25 cellular contexts compared by ENCODE assay signal in genomic region chr9:86547596-86547995, GRCh38.
"Had no signal": no experiment of that assay in that cellular context is flagged by ENCODE, and none has a peak within 500 bp of the region (broad histone marks: within the 10 kb centered on the region; RNA-seq: fewer than 3 reads in every experiment).

No MANE protein-coding gene starts in this region.

- H3K36me3 Mint-ChIP-seq: mesothelial cell of epicardium; naive thymus-derived CD8-positive, alpha-beta T cell; stimulated activated effector memory CD8-positive, alpha-beta T cell treated with anti-CD3 and anti-CD28 coated beads, Interleukin-12 subunit alpha, Interleukin-12 subunit beta, amount 100 ng/mL, for 72 hours had no signal

- ATAC-seq: left cardiac atrium; left lung; naive thymus-derived CD8-positive, alpha-beta T cell; sciatic nerve; stimulated activated effector memory CD8-positive, alpha-beta T cell treated with anti-CD3 and anti-CD28 coated beads, Interleukin-12 subunit alpha, Interleukin-12 subunit beta, amount 100 ng/mL, for 72 hours had no signal

- H3K4me3 Mint-ChIP-seq: mesothelial cell of epicardium; naive thymus-derived CD8-positive, alpha-beta T cell; stimulated activated effector memory CD8-positive, alpha-beta T cell treated with anti-CD3 and anti-CD28 coated beads, Interleukin-12 subunit alpha, Interleukin-12 subunit beta, amount 100 ng/mL, for 72 hours had no signal

- H3K27ac Mint-ChIP-seq: mesothelial cell of epicardium; progenitor cell of endocrine pancreas; stimulated activated effector memory CD8-positive, alpha-beta T cell treated with anti-CD3 and anti-CD28 coated beads, Interleukin-12 subunit alpha, Interleukin-12 subunit beta, amount 100 ng/mL, for 72 hours had no signal

- H3K9me3 Mint-ChIP-seq: mesothelial cell of epicardium; naive thymus-derived CD8-positive, alpha-beta T cell; stimulated activated effector memory CD8-positive, alpha-beta T cell treated with anti-CD3 and anti-CD28 coated beads, Interleukin-12 subunit alpha, Interleukin-12 subunit beta, amount 100 ng/mL, for 72 hours had no signal

- H3K27ac ChIP-seq: dorsolateral prefrontal cortex, epithelial cell of prostate, esophagus muscularis mucosa, gastroesophageal sphincter, heart right ventricle, left lung, neutrophil, parathyroid adenoma, right atrium auricular region, stomach, thyroid gland, vagina had no signal

- DNase-seq: dorsolateral prefrontal cortex; effector CD4-positive, alpha-beta T cell; heart right ventricle; hippocampal formation; left cardiac atrium; left lung; mesenchymal stem cell; naive thymus-derived CD8-positive, alpha-beta T cell; stimulated activated CD4-positive, alpha-beta T cell treated with anti-CD3 and anti-CD28 coated beads, Interleukin-2, amount 100 ng/mL, for 24 hours; stimulated activated CD4-positive, alpha-beta T cell treated with anti-CD3 and anti-CD28 coated beads, Interleukin-4, amount 100 ng/mL, for 24 hours; stimulated activated naive CD4-positive, alpha-beta T cell treated with Interleukin-2 at 50 U/mL for 16 hours; stomach; thyroid gland; trophoblast cell had no signal

- H3K36me3 ChIP-seq: esophagus muscularis mucosa, gastroesophageal sphincter, heart right ventricle, left lung, neutrophil, right atrium auricular region, stomach, thyroid gland, vagina had no signal

- H3K9me3 ChIP-seq: esophagus muscularis mucosa, gastroesophageal sphincter, heart right ventricle, left lung, neutrophil, right atrium auricular region, stomach, thyroid gland, vagina had no signal

- H3K4me1 ChIP-seq: esophagus muscularis mucosa, gastroesophageal sphincter, heart right ventricle, left lung, parathyroid adenoma, right atrium auricular region, thyroid gland, vagina had no signal

- H3K79me2 ChIP-seq: parathyroid adenoma had no signal

- H2AFZ ChIP-seq: parathyroid adenoma had no signal

- H3K4me3 ChIP-seq: dorsolateral prefrontal cortex, esophagus muscularis mucosa, gastroesophageal sphincter, heart right ventricle, left lung, right atrium auricular region, stomach, thyroid gland, vagina had no signal

- H3K4me1 Mint-ChIP-seq: naive thymus-derived CD8-positive, alpha-beta T cell; stimulated activated effector memory CD8-positive, alpha-beta T cell treated with anti-CD3 and anti-CD28 coated beads, Interleukin-12 subunit alpha, Interleukin-12 subunit beta, amount 100 ng/mL, for 72 hours had no signal

- H3K27me3 ChIP-seq: esophagus muscularis mucosa, gastroesophageal sphincter, left lung, neutrophil, right atrium auricular region, thyroid gland, vagina had no signal
